27 cellular contexts compared by ENCODE assay signal in the genomic region with DNA sequence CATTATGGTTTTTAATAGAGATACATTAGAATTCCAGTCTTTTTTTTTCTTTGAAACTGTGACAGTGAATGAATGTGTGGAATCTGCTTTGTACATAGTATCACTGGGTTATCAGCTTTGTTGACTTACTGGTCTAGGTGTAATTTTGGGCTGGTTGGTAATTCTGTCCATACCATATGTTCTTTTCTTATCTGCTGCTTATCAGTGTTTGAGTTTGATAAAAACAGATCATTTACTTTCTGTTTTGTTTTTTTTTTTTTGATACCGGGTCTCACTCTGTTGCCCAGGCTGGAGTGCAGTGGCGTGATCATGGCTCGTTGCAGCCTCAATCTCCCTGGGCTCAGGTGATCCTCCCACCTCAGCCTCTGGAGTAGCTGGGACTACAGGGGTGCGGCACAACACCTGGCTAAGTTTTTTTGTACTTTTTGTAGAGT.
"Had no signal": no experiment of that assay in that cellular context is flagged by ENCODE, and none has a peak within 500 bp of the region (broad histone marks: within the 10 kb centered on the region; RNA-seq: fewer than 3 reads in every experiment).

No MANE protein-coding gene starts in this region.

- H3K9me3 Mint-ChIP-seq: activated B cell treated with CpG ODN at 0.5 μM for 24 hours; activated CD4-positive, alpha-beta memory T cell treated with anti-CD3 and anti-CD28 coated beads for 36 hours; activated naive CD4-positive, alpha-beta T cell treated with anti-CD3 and anti-CD28 coated beads for 36 hours; activated naive CD8-positive, alpha-beta T cell treated with anti-CD3 and anti-CD28 coated beads, Interleukin-2, amount 10 ng/mL, durations not matched to agents 7 days and 5 days; dendritic cell treated with granulocyte-macrophage colony-stimulating factor and Interleukin-4, amounts not matched to agents 40 ng/mL and 50 ng/mL, for 4 days; stimulated activated memory B cell treated with anti-CD40 and anti-IgM and Interleukin-4, amounts not matched to agents 10 μg/mL and 1 μg/mL and 100 μg/mL, for 72 hours had no signal

- ATAC-seq: heart right ventricle; left lung; stimulated activated memory B cell treated with anti-CD40 and anti-IgM and Interleukin-4, amounts not matched to agents 10 μg/mL and 1 μg/mL and 100 μg/mL, for 72 hours had no signal

- H3K36me3 ChIP-seq: cardiac muscle cell, heart right ventricle, left lung, neutrophil, sigmoid colon, stomach, suprapubic skin, transverse colon, uterus had no signal

- DNase-seq: activated B cell treated with CpG ODN at 0.5 μM for 24 hours; activated CD4-positive, alpha-beta memory T cell treated with anti-CD3 and anti-CD28 coated beads for 36 hours; activated CD4-positive, alpha-beta T cell treated with anti-CD3 and anti-CD28 coated beads for 4 hours; activated effector memory CD4-positive, alpha-beta T cell treated with Interleukin-2 at 50 U/mL for 16 hours; activated naive CD4-positive, alpha-beta T cell treated with anti-CD3 and anti-CD28 coated beads for 36 hours; activated naive CD8-positive, alpha-beta T cell treated with anti-CD3 and anti-CD28 coated beads, Interleukin-2, amount 10 ng/mL, durations not matched to agents 7 days and 5 days; activated T-cell treated with anti-CD3 and anti-CD28 coated beads, Interleukin-2, amount 50 U/mL, for 48 hours; amniotic stem cell; effector CD4-positive, alpha-beta T cell; erythroblast; foreskin fibroblast; heart right ventricle; left lung; sigmoid colon; stimulated activated CD4-positive, alpha-beta T cell treated with anti-CD3 and anti-CD28 coated beads, Interleukin-15, amount 100 ng/mL, for 24 hours; T-helper 1 cell; transverse colon; uterus had no signal

- H3K27me3 Mint-ChIP-seq: activated CD4-positive, alpha-beta memory T cell treated with anti-CD3 and anti-CD28 coated beads for 36 hours; dendritic cell treated with granulocyte-macrophage colony-stimulating factor and Interleukin-4, amounts not matched to agents 40 ng/mL and 50 ng/mL, for 4 days had no signal

- H3K4me3 Mint-ChIP-seq: activated B cell treated with CpG ODN at 0.5 μM for 24 hours; activated CD4-positive, alpha-beta memory T cell treated with anti-CD3 and anti-CD28 coated beads for 36 hours; activated naive CD4-positive, alpha-beta T cell treated with anti-CD3 and anti-CD28 coated beads for 36 hours; activated naive CD8-positive, alpha-beta T cell treated with anti-CD3 and anti-CD28 coated beads, Interleukin-2, amount 10 ng/mL, durations not matched to agents 7 days and 5 days; dendritic cell treated with granulocyte-macrophage colony-stimulating factor and Interleukin-4, amounts not matched to agents 40 ng/mL and 50 ng/mL, for 4 days; nephron; stimulated activated memory B cell treated with anti-CD40 and anti-IgM and Interleukin-4, amounts not matched to agents 10 μg/mL and 1 μg/mL and 100 μg/mL, for 72 hours had no signal

- H3K9ac ChIP-seq: parathyroid adenoma had no signal

- H3K4me2 ChIP-seq: smooth muscle cell had no signal

- H3K4me1 Mint-ChIP-seq: activated B cell treated with CpG ODN at 0.5 μM for 24 hours; activated naive CD8-positive, alpha-beta T cell treated with anti-CD3 and anti-CD28 coated beads, Interleukin-2, amount 10 ng/mL, durations not matched to agents 7 days and 5 days; stimulated activated memory B cell treated with anti-CD40 and anti-IgM and Interleukin-4, amounts not matched to agents 10 μg/mL and 1 μg/mL and 100 μg/mL, for 72 hours had no signal

- H3K9me3 ChIP-seq: left lung, neutrophil, sigmoid colon, stomach, suprapubic skin, transverse colon, uterus had no signal

- H3K27ac ChIP-seq: cardiac muscle cell, heart right ventricle, left lung, neutrophil, parathyroid adenoma, sigmoid colon, suprapubic skin, transverse colon, uterus had no signal

- H3K4me3 ChIP-seq: cardiac muscle cell, heart right ventricle, left lung, sigmoid colon, smooth muscle cell, suprapubic skin, transverse colon, uterus had no signal

- H3K27ac Mint-ChIP-seq: activated B cell treated with CpG ODN at 0.5 μM for 24 hours; activated CD4-positive, alpha-beta memory T cell treated with anti-CD3 and anti-CD28 coated beads for 36 hours; activated naive CD4-positive, alpha-beta T cell treated with anti-CD3 and anti-CD28 coated beads for 36 hours; activated naive CD8-positive, alpha-beta T cell treated with anti-CD3 and anti-CD28 coated beads, Interleukin-2, amount 10 ng/mL, durations not matched to agents 7 days and 5 days; dendritic cell treated with granulocyte-macrophage colony-stimulating factor and Interleukin-4, amounts not matched to agents 40 ng/mL and 50 ng/mL, for 4 days; stimulated activated memory B cell treated with anti-CD40 and anti-IgM and Interleukin-4, amounts not matched to agents 10 μg/mL and 1 μg/mL and 100 μg/mL, for 72 hours had no signal

- H3K36me3 Mint-ChIP-seq: activated CD4-positive, alpha-beta memory T cell treated with anti-CD3 and anti-CD28 coated beads for 36 hours; activated naive CD8-positive, alpha-beta T cell treated with anti-CD3 and anti-CD28 coated beads, Interleukin-2, amount 10 ng/mL, durations not matched to agents 7 days and 5 days; stimulated activated memory B cell treated with anti-CD40 and anti-IgM and Interleukin-4, amounts not matched to agents 10 μg/mL and 1 μg/mL and 100 μg/mL, for 72 hours had no signal

- H3K27me3 ChIP-seq: cardiac muscle cell, heart right ventricle, left lung, neutrophil, sigmoid colon, stomach, suprapubic skin, uterus had no signal

- H3K79me2 ChIP-seq: parathyroid adenoma had no signal

- H3K4me1 ChIP-seq: left lung, suprapubic skin, uterus had no signal

- H2AFZ ChIP-seq: parathyroid adenoma had no signal
